Comparison of ENCODE assay signal across 27 cellular contexts in genomic region chr4:96525901-96526300, GRCh38.
A peak's percentile ranks its signal among the peaks of the same experiment; 100 is the strongest.
DNase-seq lines count a peak whose midpoint lies in the region; ATAC-seq and TF ChIP-seq lines count a peak whose summit lies in the region.
"Had no signal": no experiment of that assay in that cellular context is flagged by ENCODE, and none has a peak within 500 bp of the region (broad histone marks: within the 10 kb centered on the region; RNA-seq: fewer than 3 reads in every experiment).

No MANE protein-coding gene starts in this region.

- H3K27ac Mint-ChIP-seq in Caco-2 (ENCODE audit: unreplicated experiment) = no peak overlapping the region
- H3K27ac Mint-ChIP-seq: activated CD4-positive, alpha-beta memory T cell treated with anti-CD3 and anti-CD28 coated beads, Interleukin-2, amount 10 ng/mL, durations not matched to agents 7 days and 5 days; activated naive CD8-positive, alpha-beta T cell treated with anti-CD3 and anti-CD28 coated beads for 36 hours; effector memory CD8-positive, alpha-beta T cell; HFFc6; naive thymus-derived CD4-positive, alpha-beta T cell; stimulated activated naive CD8-positive, alpha-beta T cell treated with anti-CD3 and anti-CD28 coated beads, Interleukin-15, amount 100 ng/mL, for 72 hours had no signal

- no peak overlapping the region for H3K4me3 ChIP-seq in astrocyte of the cerebellum (ENCODE audit: low read depth, low read length)
- H3K4me3 ChIP-seq in Caco-2 (ENCODE audit: low read depth, low read length) = no peak overlapping the region
- H3K4me3 ChIP-seq: coronary artery, GM23248, thyroid gland had no signal

- ATAC-seq in GM19328 (IDR thresholded peaks at IDR 0.05; ENCODE audit: unreplicated experiment) = no peak
- ATAC-seq: activated CD4-positive, CD25-positive, alpha-beta regulatory T cell treated with anti-CD3 and anti-CD28 coated beads, Interleukin-2, amount 50 U/mL, for 24 hours; effector memory CD8-positive, alpha-beta T cell; esophagus mucosa; left lobe of liver; naive thymus-derived CD4-positive, alpha-beta T cell; right cardiac atrium; stimulated activated naive CD8-positive, alpha-beta T cell treated with anti-CD3 and anti-CD28 coated beads, Interleukin-15, amount 100 ng/mL, for 72 hours had no signal

- POLR2A ChIA-PET in Caco-2 (lab: Charles Lee) = no interaction called here

- peaks cover 25% of the 10 kb centered on the region for H3K4me1 ChIP-seq in Caco-2
- H3K4me1 ChIP-seq: thyroid gland had no signal

- CTCF ChIA-PET in Caco-2 (lab: Charles Lee) = no interaction called here

- peaks cover 23% of the 10 kb centered on the region for H3K4me1 Mint-ChIP-seq in Caco-2 (ENCODE audit: low read depth, unreplicated experiment)
- H3K4me1 Mint-ChIP-seq: activated CD4-positive, alpha-beta memory T cell treated with anti-CD3 and anti-CD28 coated beads, Interleukin-2, amount 10 ng/mL, durations not matched to agents 7 days and 5 days; activated naive CD8-positive, alpha-beta T cell treated with anti-CD3 and anti-CD28 coated beads for 36 hours; naive thymus-derived CD4-positive, alpha-beta T cell; stimulated activated naive CD8-positive, alpha-beta T cell treated with anti-CD3 and anti-CD28 coated beads, Interleukin-15, amount 100 ng/mL, for 72 hours had no signal

- no peaks in the 10 kb centered on the region for H3K36me3 Mint-ChIP-seq in Caco-2 (ENCODE audit: insufficient read depth, unreplicated experiment)
- H3K36me3 Mint-ChIP-seq: activated naive CD8-positive, alpha-beta T cell treated with anti-CD3 and anti-CD28 coated beads for 36 hours; naive thymus-derived CD4-positive, alpha-beta T cell had no signal

- peaks cover 6% of the 10 kb centered on the region for H3K9me3 Mint-ChIP-seq in Caco-2 (ENCODE audit: unreplicated experiment)

- peak; percentile 63 for DNase-seq in DMS53 (lab: John Stamatoyannopoulos, UW)
- DNase-seq in astrocyte of the cerebellum (ENCODE audit: low read depth) = peak; percentile 13
- peak; percentile 48 for DNase-seq in myocyte (ENCODE audit: low read depth)
- no peak for DNase-seq in activated CD4-positive, CD25-positive, alpha-beta regulatory T cell (lab: John Stamatoyannopoulos, UW)
- no peak for DNase-seq in Caco-2
- DNase-seq: activated CD4-positive, alpha-beta memory T cell treated with anti-CD3 and anti-CD28 coated beads, Interleukin-2, amount 10 ng/mL, durations not matched to agents 7 days and 5 days; activated naive CD8-positive, alpha-beta T cell treated with anti-CD3 and anti-CD28 coated beads for 36 hours; effector memory CD8-positive, alpha-beta T cell; foreskin melanocyte; GM23248; HFFc6; mesenchymal stem cell; MM.1S; naive thymus-derived CD4-positive, alpha-beta T cell; NCI-H1417 treated with DMSO at 0.1 percent for 48 hours; NCI-H2171; right cardiac atrium; SHP77; stimulated activated naive CD8-positive, alpha-beta T cell treated with anti-CD3 and anti-CD28 coated beads, Interleukin-15, amount 100 ng/mL, for 72 hours; SW 1271; thyroid gland had no signal

- BruUV-seq in Caco-2 (replicated peaks; lab: Mats Ljungman, UMichigan) = no TSS peak

- H3K4me3 Mint-ChIP-seq in Caco-2 (ENCODE audit: unreplicated experiment) = no peak overlapping the region
- H3K4me3 Mint-ChIP-seq: activated CD4-positive, alpha-beta memory T cell treated with anti-CD3 and anti-CD28 coated beads, Interleukin-2, amount 10 ng/mL, durations not matched to agents 7 days and 5 days; activated naive CD8-positive, alpha-beta T cell treated with anti-CD3 and anti-CD28 coated beads for 36 hours; effector memory CD8-positive, alpha-beta T cell; HFFc6; naive thymus-derived CD4-positive, alpha-beta T cell; stimulated activated naive CD8-positive, alpha-beta T cell treated with anti-CD3 and anti-CD28 coated beads, Interleukin-15, amount 100 ng/mL, for 72 hours had no signal

- in situ Hi-C loops in astrocyte of the cerebellum (cut with HindIII; ENCODE audit: low sequenced_read_pairs) = no loop called here

- no peaks in the 10 kb centered on the region for H3K27me3 Mint-ChIP-seq in Caco-2 (ENCODE audit: insufficient read depth, unreplicated experiment)
- H3K27me3 Mint-ChIP-seq: activated CD4-positive, alpha-beta memory T cell treated with anti-CD3 and anti-CD28 coated beads, Interleukin-2, amount 10 ng/mL, durations not matched to agents 7 days and 5 days; activated naive CD8-positive, alpha-beta T cell treated with anti-CD3 and anti-CD28 coated beads for 36 hours; effector memory CD8-positive, alpha-beta T cell; naive thymus-derived CD4-positive, alpha-beta T cell; stimulated activated naive CD8-positive, alpha-beta T cell treated with anti-CD3 and anti-CD28 coated beads, Interleukin-15, amount 100 ng/mL, for 72 hours had no signal

- TF ChIP-seq CTCF in astrocyte of the cerebellum (IDR thresholded peaks at IDR 0.05; ENCODE audit: low read depth, low read length, missing control alignments) = no peak
- no peak for TF ChIP-seq CTCF in Caco-2 (IDR thresholded peaks at IDR 0.05; ENCODE audit: insufficient read depth in 1 of 2, low read depth in 1 of 2, low read length in 1 of 2, severe bottlenecking in 1 of 2, unreplicated experiment in 1 of 2)

- no peak for TF ChIP-seq EP300 in Ishikawa (IDR thresholded peaks at IDR 0.05; ENCODE audit: borderline replicate concordance)

- no peaks in the 10 kb centered on the region for H3K36me3 ChIP-seq in Caco-2 (ENCODE audit: control insufficient read depth, insufficient read depth, low read length)
- H3K36me3 ChIP-seq: thyroid gland had no signal

- TF ChIP-seq RAD21 in Ishikawa (IDR thresholded peaks at IDR 0.05; ENCODE audit: low read depth) = no peak

- H3K9me3 ChIP-seq in Caco-2 = no peaks in the 10 kb centered on the region
- H3K9me3 ChIP-seq: thyroid gland had no signal

- H3K27me3 ChIP-seq in Caco-2 (replicated peaks; ENCODE audit: control insufficient read depth, insufficient read depth, low read length) = no peaks in the 10 kb centered on the region
- H3K27me3 ChIP-seq: thyroid gland had no signal

- intact Hi-C loops in Caco-2 (cut with micrococcal nuclease; ENCODE audit: unreplicated experiment) = no loop called here

TF ChIP-seq in Ishikawa, 13 proteins besides CTCF, POLR2A, EP300 and RAD21:
- no peak for TF ChIP-seq TAF1 (IDR thresholded peaks at IDR 0.05; ENCODE audit: low read depth)
- TF ChIP-seq TEAD4 (IDR thresholded peaks at IDR 0.05) = 0 out of 2 replicates have a peak, but pooled peaks have one; percentile 28

Comparison
In these comparisons a context has a peak if more than half of its experiments do, and no peak if none do; other contexts are left out.
1. DNase-seq: peak in DMS53 (single experiment), astrocyte of the cerebellum (single experiment) and myocyte (single experiment); none in activated CD4-positive, CD25-positive, alpha-beta regulatory T cell (0 of 4) and Caco-2 (0 of 2).